Comparison of ENCODE assay signal across 8 cellular contexts in the genomic region with DNA sequence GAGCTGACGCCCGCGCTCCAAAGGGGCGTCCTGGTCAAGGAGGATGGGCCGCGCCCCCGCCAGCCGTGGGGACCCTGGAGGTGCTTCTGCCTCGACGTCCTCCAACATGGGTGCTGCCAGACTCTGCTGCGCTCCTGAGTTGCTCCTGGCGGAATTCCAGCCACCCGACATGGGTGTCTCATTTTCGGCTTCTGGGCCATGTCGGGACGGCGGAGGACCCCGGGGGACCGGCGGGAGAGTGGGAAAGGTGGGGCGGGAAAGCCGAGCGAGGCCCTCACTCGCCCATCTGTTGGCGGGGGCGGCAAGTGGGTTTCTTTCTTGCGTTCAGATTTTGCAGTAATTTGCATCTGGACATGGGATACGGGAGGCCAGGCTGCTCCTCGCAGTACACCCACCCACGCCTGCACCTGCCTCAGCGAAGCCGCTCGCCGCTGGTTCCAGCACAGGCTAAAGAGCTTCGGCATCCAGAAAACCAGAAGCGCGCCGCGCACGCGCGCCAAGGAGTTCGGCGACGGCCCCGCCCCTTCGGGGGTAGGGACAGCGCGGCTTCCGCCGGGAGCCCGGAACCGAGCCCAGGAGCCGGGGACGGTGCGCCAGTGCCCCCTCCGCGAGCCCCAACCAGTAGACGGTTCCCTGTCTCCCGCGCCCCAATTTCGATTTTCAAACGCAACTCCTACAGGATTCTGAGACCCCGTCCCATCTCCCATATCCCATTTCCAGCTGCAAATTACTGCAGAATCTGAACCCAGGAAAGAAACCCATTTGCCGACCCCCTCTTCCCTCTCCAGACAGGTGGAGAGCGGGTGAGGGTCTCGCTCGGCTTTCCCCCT. TPM values are rescaled to one million over a fixed set of nuclear protein-coding genes. Genes with fewer than 3 reads are reported as not detected.
DNase-seq lines count a peak whose midpoint lies in the region.

A gene (plus strand): TSS at position 563 of the 830 bp plus-strand sequence. CDS start 320 bp downstream, outside the sequence.

- peak within 1 kb of the TSS; percentile 99 for H3K23ac ChIP-seq in neuronal stem cell (ENCODE audit: low read depth, low read length, poor library complexity)

- peak within 1 kb of the TSS; percentile 82 for H3K14ac ChIP-seq in neuronal stem cell (ENCODE audit: low read length)

- H4K91ac ChIP-seq in neuronal stem cell (ENCODE audit: low read depth, low read length, poor library complexity) = no peak within 1 kb of the TSS

- H3K4me1 ChIP-seq in neuronal stem cell (ENCODE audit: control insufficient read depth in 2 of 2, insufficient read depth in 1 of 2, low read depth in 1 of 2, low read length in 2 of 2) (peaks cover 0 to 5% of the 10 kb centered on the region in 2 donors), subcutaneous abdominal adipose tissue (ENCODE audit: control insufficient read depth in 5 of 5, insufficient read depth in 5 of 5, low read length in 5 of 5) (peaks cover 0 to 40% (median 30%) of the 10 kb centered on the region in 5 donors)

- H2BK15ac ChIP-seq in neuronal stem cell (ENCODE audit: low read length) = no peak within 1 kb of the TSS

- H2AK5ac ChIP-seq in neuronal stem cell (ENCODE audit: low read depth, low read length) = peak within 1 kb of the TSS; percentile 88

- no peaks in the 10 kb centered on the region for H3K79me1 ChIP-seq in neuronal stem cell (ENCODE audit: low read depth, low read length)

- H2AFZ ChIP-seq in neuronal stem cell (ENCODE audit: low read length) = peak within 1 kb of the TSS; percentile 97

- peak within 1 kb of the TSS; percentile 43 for H3K27ac ChIP-seq in neuronal stem cell (replicated peaks; ENCODE audit: low read length)
- H3K27ac ChIP-seq in subcutaneous abdominal adipose tissue (ENCODE audit: low read depth, low read length) = no peak within 1 kb of the TSS

- DNase-seq in EH (ENCODE audit: low read depth) (peak; percentile 86), H7 (peak; percentile 99), MG63 (peak; percentile 89), SHP77 treated with DMSO at 0.1 percent for 48 hours (lab: John Stamatoyannopoulos, UW) (peak; percentile 91), foreskin melanocyte (peak; percentile 70), neuronal stem cell (ENCODE audit: low spot score) (peak; percentile 83)
- peak; percentile 97 for DNase-seq in activated effector memory CD4-positive, alpha-beta T cell treated with anti-CD3 and anti-CD28 coated beads, Interleukin-2, amount 50 U/mL, for 16 hours

- H3K4ac ChIP-seq in neuronal stem cell (ENCODE audit: low read length) = peak within 1 kb of the TSS; percentile 66

- no peak within 1 kb of the TSS for H4K8ac ChIP-seq in neuronal stem cell (ENCODE audit: low read depth, low read length)

- H3K36me3 ChIP-seq in H7 (replicated peaks; ENCODE audit: control insufficient read depth, insufficient read depth, low read length) = 0 out of 2 replicates have a peak, but pooled peaks cover 1% of the 10 kb centered on the region
- H3K36me3 ChIP-seq in MG63 = peaks cover 8% of the 10 kb centered on the region; the same call in 1 of the 2 replicates
- peaks cover 2 to 8% of the 10 kb centered on the region in 2 donors for H3K36me3 ChIP-seq in neuronal stem cell (replicated peaks in 1 of 2; ENCODE audit: control insufficient read depth in 2 of 2, insufficient read depth in 2 of 2, low read length in 2 of 2)
- H3K36me3 ChIP-seq in subcutaneous abdominal adipose tissue (ENCODE audit: control insufficient read depth in 5 of 5, insufficient read depth in 5 of 5, low read length in 5 of 5) = peaks cover 0 to 8% (median 4%) of the 10 kb centered on the region in 5 donors

- peak within 1 kb of the TSS; percentile 58 for H2BK12ac ChIP-seq in neuronal stem cell (ENCODE audit: low read length)

- H3K4me3 ChIP-seq in H7 (ENCODE audit: insufficient read depth, low read depth, low read length) = peak within 1 kb of the TSS; percentile 71
- peak within 1 kb of the TSS; percentile 86 for H3K4me3 ChIP-seq in MG63
- H3K4me3 ChIP-seq in neuronal stem cell (ENCODE audit: low read length in 2 of 2) = peak within 1 kb of the TSS; percentile 84 to 89
- peak within 1 kb of the TSS; percentile 82 to 87 (median 83) for H3K4me3 ChIP-seq in subcutaneous abdominal adipose tissue (ENCODE audit: low read depth in 1 of 5, low read length in 5 of 5)

- no CpG with 5 or more reads among the region's 68 CpGs for WGBS in neuronal stem cell (ENCODE audit: extremely low coverage in 2 of 2, insufficient read length in 2 of 2, insufficient replicate concordance in 1 of 2), 2 donors

- H3K4me2 ChIP-seq in neuronal stem cell (ENCODE audit: insufficient read depth, low read length, poor library complexity, severe bottlenecking) = peak within 1 kb of the TSS; percentile 85

- peak within 1 kb of the TSS; percentile 97 for H3K18ac ChIP-seq in neuronal stem cell (ENCODE audit: low read length)

- H3K27me3 ChIP-seq in H7 (ENCODE audit: control insufficient read depth, insufficient read depth, low read length) = no peaks in the 10 kb centered on the region; the same call in 1 of the 2 replicates
- H3K27me3 ChIP-seq in MG63 = no peaks in the 10 kb centered on the region
- H3K27me3 ChIP-seq in neuronal stem cell (ENCODE audit: control insufficient read depth in 3 of 3, insufficient read depth in 3 of 3, low read depth in 1 of 3, low read length in 3 of 3) = peaks cover 0 to 13% (median 7%) of the 10 kb centered on the region in 3 experiments
- H3K27me3 ChIP-seq in subcutaneous abdominal adipose tissue (ENCODE audit: control insufficient read depth in 5 of 5, insufficient read depth in 4 of 5, low read length in 5 of 5) = no peaks in the 10 kb centered on the region

- H3K9me3 ChIP-seq in MG63 (no peaks in the 10 kb centered on the region), neuronal stem cell (replicated peaks in 1 of 2; ENCODE audit: control insufficient read depth in 2 of 2, insufficient read depth in 1 of 2, low read depth in 1 of 2, low read length in 2 of 2) (no peaks in the 10 kb centered on the region), subcutaneous abdominal adipose tissue (ENCODE audit: control insufficient read depth in 5 of 5, low read length in 5 of 5) (no peaks in the 10 kb centered on the region)

- peak within 1 kb of the TSS; percentile 53 for H2BK5ac ChIP-seq in neuronal stem cell (ENCODE audit: low read length)

- no peak within 1 kb of the TSS for H2BK120ac ChIP-seq in neuronal stem cell (ENCODE audit: low read depth, low read length)

- peak within 1 kb of the TSS; percentile 95 for H3K9ac ChIP-seq in neuronal stem cell (ENCODE audit: low read depth, low read length, poor library complexity)
- peak within 1 kb of the TSS; percentile 48 to 86 (median 71) for H3K9ac ChIP-seq in subcutaneous abdominal adipose tissue (ENCODE audit: low read length in 5 of 5)

RNA-seq across cellular contexts. Expression of the gene that starts here (rescaled TPM):
- total RNA-seq in H7 (2014; rRNA removed; shearing (Covaris generic)) = 6.2 and 9.5 TPM in 2 replicates
- 12.0 and 15.1 TPM in 2 replicates for total RNA-seq in MG63 (2014; rRNA removed; shearing (Covaris generic); ENCODE audit: low replicate concordance)
- polyA plus RNA-seq in neuronal stem cell (2013, experiment 1 of 2) = 7.3 TPM
- polyA plus RNA-seq in neuronal stem cell (2013, experiment 2 of 2) = 6.9 TPM
